In genomic region chr3:178084938-178085816, GRCh38 we compare ENCODE assay signal across 8 cellular contexts.
DNase-seq lines count a peak whose midpoint lies in the region; ATAC-seq and TF ChIP-seq lines count a peak whose summit lies in the region.

No MANE protein-coding gene starts in this region.

- TF ChIP-seq CTCF in Caco-2 (IDR thresholded peaks at IDR 0.05; ENCODE audit: insufficient read depth in 1 of 2, low read depth in 1 of 2, low read length in 1 of 2, severe bottlenecking in 1 of 2, unreplicated experiment in 1 of 2): no peak
- no peak for TF ChIP-seq CTCF in foreskin fibroblast (IDR thresholded peaks at IDR 0.05; ENCODE audit: low read depth, low read length)
- no peak for TF ChIP-seq CTCF in nephron (IDR thresholded peaks at IDR 0.05; ENCODE audit: unreplicated experiment in 3 of 3)
- TF ChIP-seq CTCF in tibial nerve (IDR thresholded peaks at IDR 0.05): no peak
- no peak for TF ChIP-seq CTCF in RWPE1 (conservative IDR thresholded peaks at IDR 0.05; ENCODE audit: low read depth)

- H3K27me3 ChIP-seq in Caco-2 (replicated peaks; ENCODE audit: control insufficient read depth, insufficient read depth, low read length) (no peaks in the 10 kb centered on the region), tibial nerve (no peaks in the 10 kb centered on the region)

- POLR2A ChIA-PET in Caco-2 (lab: Charles Lee): no interaction called here
- POLR2A ChIA-PET in activated CD8-positive, alpha-beta T cell treated with anti-CD3 and anti-CD28 coated beads, Interleukin-2, amount 10 ng/mL, durations not matched to agents 7 days and 5 days (lab: Charles Lee): no interaction called here
- POLR2A ChIA-PET in RWPE1 (lab: Yijun Ruan, JAX; ENCODE audit: low non-redundant PET): interaction anchor here (0.6 kb wide), 1 partner anchor 153 kb away, joined by 3 read pairs; no protein-coding TSS in a partner anchor

- H3K4me3 ChIP-seq in Caco-2 (ENCODE audit: low read depth, low read length): no peak overlapping the region
- no peak overlapping the region for H3K4me3 ChIP-seq in foreskin fibroblast (ENCODE audit: low read depth in 1 of 2, low read length in 2 of 2)
- H3K4me3 ChIP-seq in tibial nerve: no peak overlapping the region

- H3K27ac Mint-ChIP-seq in Caco-2 (ENCODE audit: unreplicated experiment) (no peak overlapping the region), nephron (peak overlapping the region; percentile 84 to 92 (median 90))
- H3K27ac Mint-ChIP-seq in activated CD8-positive, alpha-beta T cell treated with anti-CD3 and anti-CD28 coated beads, Interleukin-2, amount 10 ng/mL, durations not matched to agents 7 days and 5 days: no peak overlapping the region

- TF ChIP-seq EP300 in tibial nerve (IDR thresholded peaks at IDR 0.05): peak in 1 of 2 donors; percentile 43

- H3K4me1 Mint-ChIP-seq in Caco-2 (ENCODE audit: low read depth, unreplicated experiment): peaks cover 18% of the 10 kb centered on the region
- peaks cover 16% of the 10 kb centered on the region for H3K4me1 Mint-ChIP-seq in activated CD8-positive, alpha-beta T cell treated with anti-CD3 and anti-CD28 coated beads, Interleukin-2, amount 10 ng/mL, durations not matched to agents 7 days and 5 days (ENCODE audit: low read depth)
- peaks cover 94% of the 10 kb centered on the region for H3K4me1 Mint-ChIP-seq in nephron

- H3K9me3 ChIP-seq in Caco-2: no peaks in the 10 kb centered on the region
- H3K9me3 ChIP-seq in tibial nerve: no peaks in the 10 kb centered on the region

- 17 to 23% methylated on average over 6 of the region's 6 CpGs for WGBS in tibial nerve, 2 donors

- no TSS peak for BruUV-seq in Caco-2 (replicated peaks; lab: Mats Ljungman, UMichigan)

- no peaks in the 10 kb centered on the region for H3K36me3 Mint-ChIP-seq in Caco-2 (ENCODE audit: insufficient read depth, unreplicated experiment)
- H3K36me3 Mint-ChIP-seq in activated CD8-positive, alpha-beta T cell treated with anti-CD3 and anti-CD28 coated beads, Interleukin-2, amount 10 ng/mL, durations not matched to agents 7 days and 5 days (ENCODE audit: low read depth): no peaks in the 10 kb centered on the region
- no peaks in the 10 kb centered on the region for H3K36me3 Mint-ChIP-seq in nephron (ENCODE audit: low read depth)

- TF ChIP-seq POLR2A in tibial nerve (IDR thresholded peaks at IDR 0.05): no peak

- no peaks in the 10 kb centered on the region for H3K27me3 Mint-ChIP-seq in Caco-2 (ENCODE audit: insufficient read depth, unreplicated experiment)
- H3K27me3 Mint-ChIP-seq in activated CD8-positive, alpha-beta T cell treated with anti-CD3 and anti-CD28 coated beads, Interleukin-2, amount 10 ng/mL, durations not matched to agents 7 days and 5 days (ENCODE audit: low read depth): no peaks in the 10 kb centered on the region
- no peaks in the 10 kb centered on the region for H3K27me3 Mint-ChIP-seq in nephron (ENCODE audit: low read depth)

- H3K9me3 Mint-ChIP-seq in Caco-2 (ENCODE audit: unreplicated experiment) (no peaks in the 10 kb centered on the region), nephron (no peaks in the 10 kb centered on the region)
- no peaks in the 10 kb centered on the region for H3K9me3 Mint-ChIP-seq in activated CD8-positive, alpha-beta T cell treated with anti-CD3 and anti-CD28 coated beads, Interleukin-2, amount 10 ng/mL, durations not matched to agents 7 days and 5 days (ENCODE audit: insufficient read depth)

- peak overlapping the region; percentile 10 for H3K4me3 Mint-ChIP-seq in Caco-2 (ENCODE audit: unreplicated experiment)
- H3K4me3 Mint-ChIP-seq in activated CD8-positive, alpha-beta T cell treated with anti-CD3 and anti-CD28 coated beads, Interleukin-2, amount 10 ng/mL, durations not matched to agents 7 days and 5 days: no peak overlapping the region
- H3K4me3 Mint-ChIP-seq in nephron: peak overlapping the region in 2 of 3 experiments; percentile 34 to 35

- H3K36me3 ChIP-seq in Caco-2 (ENCODE audit: control insufficient read depth, insufficient read depth, low read length): no peaks in the 10 kb centered on the region
- no peaks in the 10 kb centered on the region for H3K36me3 ChIP-seq in tibial nerve

- no peak for ATAC-seq in activated CD8-positive, alpha-beta T cell treated with anti-CD3 and anti-CD28 coated beads, Interleukin-2, amount 10 ng/mL, durations not matched to agents 7 days and 5 days

- H3K27ac ChIP-seq in tibial nerve (peak overlapping the region in 2 of 4 donors; percentile 39 to 58), RWPE1 (no peak overlapping the region)

- intact Hi-C loops in Caco-2 (cut with micrococcal nuclease; ENCODE audit: unreplicated experiment): loop anchor here (2.0 to 10.0 kb wide), 2 partner anchors 240 to 300 kb away; no protein-coding TSS in a partner anchor

- DNase-seq in Caco-2 (peak; percentile 40 to 56), NCI-H2081 (lab: John Stamatoyannopoulos, UW) (peak; percentile 99 to 100), foreskin fibroblast (peak; percentile 63 to 83), tibial nerve (ENCODE audit: low spot score in 2 of 2) (peak; percentile 52 to 70), SIG-M5 treated with dmso at 0.1 percent for 504 hours (lab: John Stamatoyannopoulos, UW; ENCODE audit: unreplicated experiment) (no peak), RWPE1 (ENCODE audit: low spot score) (no peak)
- peak; percentile 27 for DNase-seq in activated CD8-positive, alpha-beta T cell treated with anti-CD3 and anti-CD28 coated beads, Interleukin-2, amount 10 ng/mL, durations not matched to agents 7 days and 5 days

- peaks cover 26% of the 10 kb centered on the region for H3K4me1 ChIP-seq in Caco-2
- peaks cover 0 to 43% (median 20%) of the 10 kb centered on the region in 4 donors for H3K4me1 ChIP-seq in tibial nerve

- CTCF ChIA-PET in Caco-2 (lab: Charles Lee): interaction anchor here (1.0 kb wide), 1 partner anchor 300 kb away, joined by 3 read pairs; no protein-coding TSS in a partner anchor
- CTCF ChIA-PET in activated CD8-positive, alpha-beta T cell treated with anti-CD3 and anti-CD28 coated beads, Interleukin-2, amount 10 ng/mL, durations not matched to agents 7 days and 5 days (lab: Charles Lee): interaction anchor here (0.7 to 1.6 kb wide), 2 partner anchors 10 to 67 kb away, joined by 3 to 6 read pairs; no protein-coding TSS in a partner anchor
- CTCF ChIA-PET in RWPE1 (lab: Yijun Ruan, JAX): interaction anchor here (0.6 to 0.7 kb wide), 5 partner anchors 8 to 1038 kb away, joined by 3 to 5 read pairs (median 3); no protein-coding TSS in a partner anchor

Comparison
In these comparisons a context has a peak if more than half of its experiments do, and no peak if none do; other contexts are left out.
1. DNase-seq: peak in Caco-2 (2 of 2), NCI-H2081 (2 of 2), activated CD8-positive, alpha-beta T cell treated with anti-CD3 and anti-CD28 coated beads, Interleukin-2, amount 10 ng/mL, durations not matched to agents 7 days and 5 days (single experiment), foreskin fibroblast (2 of 2) and tibial nerve (2 of 2); none in SIG-M5 treated with dmso at 0.1 percent for 504 hours (single experiment) and RWPE1 (single experiment).
2. H3K27ac Mint-ChIP-seq: peak in nephron (3 of 3); none in Caco-2 (single experiment) and activated CD8-positive, alpha-beta T cell treated with anti-CD3 and anti-CD28 coated beads, Interleukin-2, amount 10 ng/mL, durations not matched to agents 7 days and 5 days (single experiment).